Comparison of ENCODE assay signal across 7 cellular contexts in genomic region chr4:38320349-38320707, GRCh38.
DNase-seq lines count a peak whose midpoint lies in the region; ATAC-seq and TF ChIP-seq lines count a peak whose summit lies in the region.

No MANE protein-coding gene starts in this region.

- no peaks in the 10 kb centered on the region for H3K9me3 ChIP-seq in stomach smooth muscle (ENCODE audit: control insufficient read depth in 2 of 2, low read length in 2 of 2)

- peak overlapping the region; percentile 88 for H3K27ac Mint-ChIP-seq in activated CD8-positive, alpha-beta T cell treated with anti-CD3 and anti-CD28 coated beads, Interleukin-2, amount 10 ng/mL, durations not matched to agents 7 days and 5 days
- H3K27ac Mint-ChIP-seq in mesothelial cell of epicardium (peak overlapping the region; percentile 98), glutamatergic neuron (ENCODE audit: unreplicated experiment) (no peak overlapping the region)

- H3K36me3 Mint-ChIP-seq in activated CD8-positive, alpha-beta T cell treated with anti-CD3 and anti-CD28 coated beads, Interleukin-2, amount 10 ng/mL, durations not matched to agents 7 days and 5 days (ENCODE audit: low read depth): no peaks in the 10 kb centered on the region
- no peaks in the 10 kb centered on the region for H3K36me3 Mint-ChIP-seq in mesothelial cell of epicardium
- peaks cover 7% of the 10 kb centered on the region for H3K36me3 Mint-ChIP-seq in glutamatergic neuron (ENCODE audit: unreplicated experiment)

- peak overlapping the region; percentile 4 to 42 for H3K9ac ChIP-seq in stomach smooth muscle (ENCODE audit: low read length in 2 of 2)

- H3K4me1 Mint-ChIP-seq in activated CD8-positive, alpha-beta T cell treated with anti-CD3 and anti-CD28 coated beads, Interleukin-2, amount 10 ng/mL, durations not matched to agents 7 days and 5 days (ENCODE audit: low read depth): peaks cover 33% of the 10 kb centered on the region
- peaks cover 22% of the 10 kb centered on the region for H3K4me1 Mint-ChIP-seq in mesothelial cell of epicardium
- peaks cover 8% of the 10 kb centered on the region for H3K4me1 Mint-ChIP-seq in glutamatergic neuron (ENCODE audit: low read depth, unreplicated experiment)

- TF ChIP-seq CTCF in HL-60 (IDR thresholded peaks at IDR 0.05; ENCODE audit: insufficient read depth, low read length) (no peak), mesothelial cell of epicardium (IDR thresholded peaks at IDR 0.05; ENCODE audit: unreplicated experiment) (no peak), glutamatergic neuron (IDR thresholded peaks at IDR 0.05; ENCODE audit: partially characterized antibody, unreplicated experiment) (no peak)

- H3K9me3 Mint-ChIP-seq in activated CD8-positive, alpha-beta T cell treated with anti-CD3 and anti-CD28 coated beads, Interleukin-2, amount 10 ng/mL, durations not matched to agents 7 days and 5 days (ENCODE audit: insufficient read depth): no peaks in the 10 kb centered on the region
- H3K9me3 Mint-ChIP-seq in mesothelial cell of epicardium (no peaks in the 10 kb centered on the region), glutamatergic neuron (ENCODE audit: unreplicated experiment) (peaks cover 4% of the 10 kb centered on the region)

- CTCF ChIA-PET in activated CD8-positive, alpha-beta T cell treated with anti-CD3 and anti-CD28 coated beads, Interleukin-2, amount 10 ng/mL, durations not matched to agents 7 days and 5 days (lab: Charles Lee): interaction anchor here (0.6 to 4.7 kb wide), 26 partner anchors 10 to 423 kb away, joined by 3 to 123 read pairs (median 6); no protein-coding TSS in a partner anchor

- no peak for ATAC-seq in activated CD8-positive, alpha-beta T cell treated with anti-CD3 and anti-CD28 coated beads, Interleukin-2, amount 10 ng/mL, durations not matched to agents 7 days and 5 days

- H3K36me3 ChIP-seq in stomach smooth muscle (ENCODE audit: control insufficient read depth in 2 of 2, insufficient read depth in 2 of 2, low read length in 2 of 2): no peaks in the 10 kb centered on the region

- H3K27me3 ChIP-seq in HL-60 (ENCODE audit: insufficient read depth, poor library complexity, severe bottlenecking) (no peaks in the 10 kb centered on the region), stomach smooth muscle (ENCODE audit: control insufficient read depth in 1 of 2, insufficient read depth in 2 of 2, low read length in 2 of 2) (no peaks in the 10 kb centered on the region)

- DNase-seq in HL-60 (ENCODE audit: low read depth in 1 of 2, low spot score in 1 of 2) (no peak), mesothelial cell of epicardium (ENCODE audit: low spot score in 2 of 2, unreplicated experiment in 2 of 2) (no peak), cerebellum (ENCODE audit: low spot score) (no peak), NCI-H1092 treated with DMSO at 0.1 percent for 48 hours (lab: John Stamatoyannopoulos, UW) (no peak), glutamatergic neuron (no peak)
- DNase-seq in activated CD8-positive, alpha-beta T cell treated with anti-CD3 and anti-CD28 coated beads, Interleukin-2, amount 10 ng/mL, durations not matched to agents 7 days and 5 days: no peak

- H3K4me3 Mint-ChIP-seq in activated CD8-positive, alpha-beta T cell treated with anti-CD3 and anti-CD28 coated beads, Interleukin-2, amount 10 ng/mL, durations not matched to agents 7 days and 5 days: no peak overlapping the region
- no peak overlapping the region for H3K4me3 Mint-ChIP-seq in mesothelial cell of epicardium
- no peak overlapping the region for H3K4me3 Mint-ChIP-seq in glutamatergic neuron (ENCODE audit: unreplicated experiment)

- no peaks in the 10 kb centered on the region for H3K27me3 Mint-ChIP-seq in activated CD8-positive, alpha-beta T cell treated with anti-CD3 and anti-CD28 coated beads, Interleukin-2, amount 10 ng/mL, durations not matched to agents 7 days and 5 days (ENCODE audit: low read depth)
- H3K27me3 Mint-ChIP-seq in mesothelial cell of epicardium (ENCODE audit: low read depth) (no peaks in the 10 kb centered on the region), glutamatergic neuron (ENCODE audit: unreplicated experiment) (peaks cover 9% of the 10 kb centered on the region)

- POLR2A ChIA-PET in activated CD8-positive, alpha-beta T cell treated with anti-CD3 and anti-CD28 coated beads, Interleukin-2, amount 10 ng/mL, durations not matched to agents 7 days and 5 days (lab: Charles Lee): interaction anchor here (1.3 kb wide), 1 partner anchor 355 kb away, joined by 5 read pairs; no protein-coding TSS in a partner anchor

- H3K27ac ChIP-seq in HL-60 (replicated peaks) (peak overlapping the region; percentile 51), stomach smooth muscle (ENCODE audit: low read length) (peak overlapping the region; percentile 53)

- peaks cover 14% of the 10 kb centered on the region for H3K4me1 ChIP-seq in stomach smooth muscle (ENCODE audit: control insufficient read depth, insufficient read depth, low read length)

- no peak overlapping the region for H3K4me3 ChIP-seq in HL-60 (replicated peaks; ENCODE audit: insufficient read depth, low read length)
- peak overlapping the region in 1 of 2 donors; percentile 15 for H3K4me3 ChIP-seq in stomach smooth muscle (ENCODE audit: low read length in 2 of 2)
